ENCODE assay signal across 20 cellular contexts in the genomic region with DNA sequence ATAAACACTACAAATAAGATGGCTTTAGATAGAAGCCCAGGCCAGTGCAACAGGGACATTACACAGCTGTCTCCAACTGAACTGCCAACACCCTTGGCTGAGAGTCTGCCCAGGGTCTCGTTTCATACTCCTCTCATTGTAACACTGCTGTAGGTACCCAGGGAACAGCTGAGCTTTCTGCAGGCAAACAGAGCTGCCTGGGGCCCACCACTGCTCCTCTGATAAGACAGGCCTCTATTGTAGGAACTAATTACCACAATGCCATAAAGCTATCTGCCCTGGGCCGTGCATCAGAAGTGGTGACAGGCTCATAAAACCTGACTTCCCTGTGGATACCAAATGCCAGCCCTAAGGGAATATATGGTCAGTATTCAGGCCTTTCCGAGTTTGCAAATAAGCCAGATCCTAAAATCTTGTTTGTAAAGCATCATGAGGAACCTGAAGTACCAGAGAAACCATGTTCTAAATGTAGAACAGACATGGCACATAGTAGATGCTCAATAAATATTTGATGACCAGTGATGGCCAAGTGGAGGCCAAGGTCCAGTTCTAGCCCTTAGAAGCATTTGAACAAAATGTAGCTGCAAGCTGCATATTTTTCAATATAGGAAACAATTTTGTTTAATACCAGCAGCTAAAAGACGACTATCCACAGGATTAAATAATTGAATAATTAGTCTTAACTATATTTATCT.
DNase-seq lines count a peak whose midpoint lies in the region; ATAC-seq, FAIRE-seq and TF ChIP-seq lines count a peak whose summit lies in the region.
"Had no signal": no experiment of that assay in that cellular context is flagged by ENCODE, and none has a peak within 500 bp of the region (broad histone marks: within the 10 kb centered on the region; RNA-seq: fewer than 3 reads in every experiment).

No MANE protein-coding gene starts in this region.

- no peak for TF ChIP-seq CTCF in HEK293 (tag by site-specific recombination; IDR thresholded peaks at IDR 0.05)
- TF ChIP-seq CTCF in VCaP (conservative IDR thresholded peaks at IDR 0.05) = no peak
- TF ChIP-seq CTCF in psoas muscle (IDR thresholded peaks at IDR 0.05) = no peak
- no peak for TF ChIP-seq CTCF in endothelial cell (IDR thresholded peaks at IDR 0.05; ENCODE audit: unreplicated experiment)
- TF ChIP-seq CTCF in A673 (conservative IDR thresholded peaks at IDR 0.05; ENCODE audit: low read depth, low read length) = no peak
- TF ChIP-seq CTCF in pancreas (IDR thresholded peaks at IDR 0.05) = no peak

- H3K36me3 ChIP-seq in HEK293 (ENCODE audit: control insufficient read depth in 2 of 2, insufficient read depth in 1 of 2, low read length in 2 of 2) = no peaks in the 10 kb centered on the region
- no peaks in the 10 kb centered on the region for H3K36me3 ChIP-seq in psoas muscle (ENCODE audit: insufficient read depth in 1 of 2, low read depth in 1 of 2)
- H3K36me3 ChIP-seq in A673 (ENCODE audit: insufficient read depth, low read length, poor library complexity, severe bottlenecking) = no peaks in the 10 kb centered on the region
- H3K36me3 ChIP-seq in pancreas = no peaks in the 10 kb centered on the region

- no peak overlapping the region for H3K27ac Mint-ChIP-seq in endothelial cell (ENCODE audit: unreplicated experiment)
- H3K27ac Mint-ChIP-seq: CD4-positive, CD25-positive, alpha-beta regulatory T cell; HFFc6 had no signal

- no peak overlapping the region for H3K4me3 Mint-ChIP-seq in endothelial cell (ENCODE audit: unreplicated experiment)
- H3K4me3 Mint-ChIP-seq: CD4-positive, CD25-positive, alpha-beta regulatory T cell; HFFc6 had no signal

- peaks cover 10% of the 10 kb centered on the region for H3K36me3 Mint-ChIP-seq in endothelial cell (ENCODE audit: low read depth, unreplicated experiment)
- H3K36me3 Mint-ChIP-seq: CD4-positive, CD25-positive, alpha-beta regulatory T cell had no signal

- H3K4me1 ChIP-seq in HEK293 (ENCODE audit: control insufficient read depth, insufficient read depth, low read length) = peaks cover 25% of the 10 kb centered on the region
- H3K4me1 ChIP-seq in psoas muscle = peaks cover 51% of the 10 kb centered on the region
- H3K4me1 ChIP-seq in A673 (ENCODE audit: insufficient read depth, low read length, poor library complexity, severe bottlenecking) = peaks cover 8% of the 10 kb centered on the region
- no peaks in the 10 kb centered on the region for H3K4me1 ChIP-seq in pancreas

- H3K9me3 Mint-ChIP-seq in endothelial cell (ENCODE audit: unreplicated experiment) = no peaks in the 10 kb centered on the region

- no peaks in the 10 kb centered on the region for H3K27me3 ChIP-seq in psoas muscle (ENCODE audit: insufficient read depth in 3 of 3, low read length in 2 of 3)
- no peaks in the 10 kb centered on the region for H3K27me3 ChIP-seq in A673 (replicated peaks; ENCODE audit: insufficient read depth, low read depth, low read length, poor library complexity)
- H3K27me3 ChIP-seq in pancreas = no peaks in the 10 kb centered on the region

- peak; percentile 65 to 71 for DNase-seq in left colon
- DNase-seq in psoas muscle = no peak
- DNase-seq in endothelial cell (ENCODE audit: low spot score) = no peak
- DNase-seq in A673 (ENCODE audit: low spot score) = no peak
- no peak for DNase-seq in pancreas
- DNase-seq: CD4-positive, CD25-positive, alpha-beta regulatory T cell; DMS79; GDM1; GM23248; HFFc6; NCI-H1092; NCI-H1694; NCI-H446 treated with DMSO at 0.1 percent for 48 hours; NCI-H774; Right ventricle myocardium superior had no signal

- intact Hi-C loops in left colon (cut with DNase I, micrococcal nuclease) = no loop called here
- intact Hi-C loops in psoas muscle (cut with DNase I) = loop anchor here in 1 of 2 donors (5.0 kb wide), 1 partner anchor 84 kb away; a partner anchor contains a TSS
- intact Hi-C loops in A673 (cut with micrococcal nuclease; ENCODE audit: unreplicated experiment) = no loop called here
- intact Hi-C loops in pancreas (cut with DNase I) = no loop called here

- peak overlapping the region; percentile 35 for H3K27ac ChIP-seq in HEK293 (ENCODE audit: extremely low read depth, low read depth, low read length)
- peak overlapping the region; percentile 22 for H3K27ac ChIP-seq in VCaP
- H3K27ac ChIP-seq in psoas muscle = peak overlapping the region; percentile 57
- H3K27ac ChIP-seq in A673 (ENCODE audit: low read depth, low read length, poor library complexity, severe bottlenecking) = no peak overlapping the region
- H3K27ac ChIP-seq in pancreas = no peak overlapping the region
- H3K27ac ChIP-seq: GM23248, HL-60 had no signal

- H3K4me1 Mint-ChIP-seq in endothelial cell (ENCODE audit: unreplicated experiment) = no peaks in the 10 kb centered on the region

- 36 to 40% (median 37%) methylated on average over 4 of the region's 4 CpGs for WGBS in psoas muscle, 3 donors
- WGBS in pancreas, 2 donors = 62 to 68% methylated on average over 4 of the region's 4 CpGs

- CTCF ChIA-PET in HEK293 (lab: Yijun Ruan, JAX) (interaction anchor here (0.5 to 0.6 kb wide), 3 partner anchors 45 to 339 kb away, joined by 3 to 4 read pairs (median 4); no protein-coding TSS in a partner anchor), A673 (lab: Charles Lee) (no interaction called here)

- FAIRE-seq in pancreas (lab: Jason Lieb, UNC) = no peak
- FAIRE-seq: GM12892 had no signal

- H3K4me3 ChIP-seq in HEK293 (ENCODE audit: low read depth, low read length) (no peak overlapping the region), psoas muscle (no peak overlapping the region), A673 (ENCODE audit: low read depth, low read length, poor library complexity, severe bottlenecking) (no peak overlapping the region), pancreas (no peak overlapping the region)
- H3K4me3 ChIP-seq: GM23248 had no signal

- POLR2A ChIA-PET in HEK293 (lab: Yijun Ruan, JAX) = interaction anchor here (1.2 kb wide), 1 partner anchor 84 kb away, joined by 3 read pairs; a partner anchor contains a TSS
- POLR2A ChIA-PET in A673 (lab: Charles Lee; ENCODE audit: low non-redundant PET) = no interaction called here

- H3K9me3 ChIP-seq in HEK293 (ENCODE audit: control insufficient read depth, insufficient read depth, low read depth, low read length) (no peaks in the 10 kb centered on the region), psoas muscle (no peaks in the 10 kb centered on the region), A673 (ENCODE audit: low read depth, low read length, poor library complexity, severe bottlenecking) (no peaks in the 10 kb centered on the region), pancreas (no peaks in the 10 kb centered on the region)

- peaks cover 4% of the 10 kb centered on the region for H3K27me3 Mint-ChIP-seq in endothelial cell (ENCODE audit: unreplicated experiment)

- ATAC-seq in left colon (peak; percentile 85), psoas muscle (peak; percentile 25 to 70 (median 44)), GM19023 (IDR thresholded peaks at IDR 0.05; ENCODE audit: unreplicated experiment) (no peak), pancreas (no peak)

- BruUV-seq in A673 (replicated peaks; lab: Mats Ljungman, UMichigan) = no TSS peak

TF ChIP-seq in HEK293, 187 proteins besides CTCF, POLR2A, EP300 and RAD21 (continues in another document):
- TF ChIP-seq, protein P1, sequence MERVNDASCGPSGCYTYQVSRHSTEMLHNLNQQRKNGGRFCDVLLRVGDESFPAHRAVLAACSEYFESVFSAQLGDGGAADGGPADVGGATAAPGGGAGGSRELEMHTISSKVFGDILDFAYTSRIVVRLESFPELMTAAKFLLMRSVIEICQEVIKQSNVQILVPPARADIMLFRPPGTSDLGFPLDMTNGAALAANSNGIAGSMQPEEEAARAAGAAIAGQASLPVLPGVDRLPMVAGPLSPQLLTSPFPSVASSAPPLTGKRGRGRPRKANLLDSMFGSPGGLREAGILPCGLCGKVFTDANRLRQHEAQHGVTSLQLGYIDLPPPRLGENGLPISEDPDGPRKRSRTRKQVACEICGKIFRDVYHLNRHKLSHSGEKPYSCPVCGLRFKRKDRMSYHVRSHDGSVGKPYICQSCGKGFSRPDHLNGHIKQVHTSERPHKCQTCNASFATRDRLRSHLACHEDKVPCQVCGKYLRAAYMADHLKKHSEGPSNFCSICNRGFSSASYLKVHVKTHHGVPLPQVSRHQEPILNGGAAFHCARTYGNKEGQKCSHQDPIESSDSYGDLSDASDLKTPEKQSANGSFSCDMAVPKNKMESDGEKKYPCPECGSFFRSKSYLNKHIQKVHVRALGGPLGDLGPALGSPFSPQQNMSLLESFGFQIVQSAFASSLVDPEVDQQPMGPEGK (tag by site-specific recombination; IDR thresholded peaks at IDR 0.05) = peak; percentile 41
- TF ChIP-seq, protein P2, sequence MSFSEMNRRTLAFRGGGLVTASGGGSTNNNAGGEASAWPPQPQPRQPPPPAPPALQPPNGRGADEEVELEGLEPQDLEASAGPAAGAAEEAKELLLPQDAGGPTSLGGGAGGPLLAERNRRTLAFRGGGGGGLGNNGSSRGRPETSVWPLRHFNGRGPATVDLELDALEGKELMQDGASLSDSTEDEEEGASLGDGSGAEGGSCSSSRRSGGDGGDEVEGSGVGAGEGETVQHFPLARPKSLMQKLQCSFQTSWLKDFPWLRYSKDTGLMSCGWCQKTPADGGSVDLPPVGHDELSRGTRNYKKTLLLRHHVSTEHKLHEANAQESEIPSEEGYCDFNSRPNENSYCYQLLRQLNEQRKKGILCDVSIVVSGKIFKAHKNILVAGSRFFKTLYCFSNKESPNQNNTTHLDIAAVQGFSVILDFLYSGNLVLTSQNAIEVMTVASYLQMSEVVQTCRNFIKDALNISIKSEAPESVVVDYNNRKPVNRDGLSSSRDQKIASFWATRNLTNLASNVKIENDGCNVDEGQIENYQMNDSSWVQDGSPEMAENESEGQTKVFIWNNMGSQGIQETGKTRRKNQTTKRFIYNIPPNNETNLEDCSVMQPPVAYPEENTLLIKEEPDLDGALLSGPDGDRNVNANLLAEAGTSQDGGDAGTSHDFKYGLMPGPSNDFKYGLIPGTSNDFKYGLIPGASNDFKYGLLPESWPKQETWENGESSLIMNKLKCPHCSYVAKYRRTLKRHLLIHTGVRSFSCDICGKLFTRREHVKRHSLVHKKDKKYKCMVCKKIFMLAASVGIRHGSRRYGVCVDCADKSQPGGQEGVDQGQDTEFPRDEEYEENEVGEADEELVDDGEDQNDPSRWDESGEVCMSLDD (tag by site-specific recombination; IDR thresholded peaks at IDR 0.05) = no peak
- TF ChIP-seq, protein P3, sequence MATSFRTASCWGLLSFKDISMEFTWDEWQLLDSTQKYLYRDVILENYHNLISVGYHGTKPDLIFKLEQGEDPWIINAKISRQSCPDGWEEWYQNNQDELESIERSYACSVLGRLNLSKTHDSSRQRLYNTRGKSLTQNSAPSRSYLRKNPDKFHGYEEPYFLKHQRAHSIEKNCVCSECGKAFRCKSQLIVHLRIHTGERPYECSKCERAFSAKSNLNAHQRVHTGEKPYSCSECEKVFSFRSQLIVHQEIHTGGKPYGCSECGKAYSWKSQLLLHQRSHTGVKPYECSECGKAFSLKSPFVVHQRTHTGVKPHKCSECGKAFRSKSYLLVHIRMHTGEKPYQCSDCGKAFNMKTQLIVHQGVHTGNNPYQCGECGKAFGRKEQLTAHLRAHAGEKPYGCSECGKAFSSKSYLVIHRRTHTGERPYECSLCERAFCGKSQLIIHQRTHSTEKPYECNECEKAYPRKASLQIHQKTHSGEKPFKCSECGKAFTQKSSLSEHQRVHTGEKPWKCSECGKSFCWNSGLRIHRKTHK (tag by site-specific recombination; IDR thresholded peaks at IDR 0.05) = no peak
- TF ChIP-seq ZNF121 (tag by site-specific recombination; IDR thresholded peaks at IDR 0.05) = peak; percentile 67; the same call in 1 of the 2 replicates

Comparison
In these comparisons a context has a peak if more than half of its experiments do, and no peak if none do; other contexts are left out.
1. H3K27ac ChIP-seq: peak in HEK293 (single experiment), VCaP (single experiment) and psoas muscle (single experiment); none in A673 (single experiment) and pancreas (0 of 4).
2. ATAC-seq: peak in left colon (single experiment) and psoas muscle (4 of 4); none in GM19023 (single experiment) and pancreas (0 of 4).
3. DNase-seq: peak in left colon (2 of 2); none in psoas muscle (0 of 2), endothelial cell (single experiment), A673 (single experiment) and pancreas (0 of 6).